In the genomic region with DNA sequence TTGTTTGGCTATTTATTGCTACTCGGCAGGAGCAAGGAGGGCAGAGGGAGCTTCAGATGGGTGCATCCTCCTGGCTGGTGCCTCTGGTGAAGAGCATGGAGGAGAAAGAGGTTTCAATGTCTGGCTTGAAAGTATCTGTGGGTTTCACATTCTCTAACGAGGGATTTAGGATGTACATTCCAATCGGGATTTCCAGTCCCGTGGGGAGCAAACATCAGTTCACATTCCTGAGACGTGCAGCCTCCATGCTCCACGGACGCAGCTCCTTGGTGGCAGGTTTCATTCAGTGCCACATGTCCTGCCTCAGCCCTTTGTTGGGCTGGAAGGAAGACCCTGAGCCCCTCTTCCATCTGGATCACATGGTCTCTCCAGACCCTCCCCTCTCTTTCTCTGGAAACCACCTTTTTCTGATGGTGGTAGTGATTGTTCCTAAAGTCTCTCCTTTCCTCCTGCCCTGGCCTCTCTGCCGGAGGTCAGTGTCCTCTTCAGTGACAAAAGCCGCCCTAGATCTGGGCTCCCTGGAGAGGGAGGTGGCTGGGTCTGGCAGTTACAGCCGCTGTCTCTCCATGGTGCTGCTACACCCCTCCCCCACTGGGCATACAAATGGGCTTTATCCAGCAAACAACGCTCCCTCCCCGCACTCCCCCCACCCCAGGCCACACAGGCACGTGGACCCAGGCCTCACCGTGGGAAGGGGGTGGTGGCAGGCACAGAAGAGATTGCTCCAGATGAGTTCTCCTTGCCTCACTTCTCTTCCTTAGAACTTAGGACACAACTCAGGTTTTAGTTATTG, we compare ENCODE assay signal across 6 cellular contexts. TPM values are rescaled to one million over a fixed set of nuclear protein-coding genes. Genes with fewer than 3 reads are reported as not detected.
DNase-seq lines count a peak whose midpoint lies in the region; ATAC-seq and TF ChIP-seq lines count a peak whose summit lies in the region.

No MANE protein-coding gene starts in this region.

- H3K4me1 Mint-ChIP-seq in T-helper 2 cell treated with Interferon-gamma antibody and Interleukin-4, amounts not matched to agents 5 μg/mL and 100 μg/mL, for 36 hours (ENCODE audit: low read depth) = peaks cover 16% of the 10 kb centered on the region

- H3K27me3 Mint-ChIP-seq in T-helper 2 cell treated with Interferon-gamma antibody and Interleukin-4, amounts not matched to agents 5 μg/mL and 100 μg/mL, for 36 hours (ENCODE audit: low read depth) = peaks cover 55% of the 10 kb centered on the region

- H3K4me1 ChIP-seq in HEK293 (ENCODE audit: control insufficient read depth, insufficient read depth, low read length) (peaks cover 12% of the 10 kb centered on the region; the same call in 1 of the 2 replicates), uterus (peaks cover 0 to 8% of the 10 kb centered on the region in 2 donors)

- CTCF ChIA-PET in HEK293 (lab: Yijun Ruan, JAX) = interaction anchor here (0.6 to 6.3 kb wide), 26 partner anchors 9 to 739 kb away, joined by 3 to 101 read pairs (median 6); a partner anchor contains a TSS

- DNase-seq in cerebellar cortex (ENCODE audit: low spot score) = peak; percentile 81
- peak; percentile 53 for DNase-seq in occipital lobe (lab: John Stamatoyannopoulos, UW)
- no peak for DNase-seq in uterus
- no peak for DNase-seq in T-helper 2 cell treated with Interferon-gamma antibody and Interleukin-4, amounts not matched to agents 5 μg/mL and 100 μg/mL, for 36 hours (ENCODE audit: low spot score)

- H3K27ac Mint-ChIP-seq in T-helper 2 cell treated with Interferon-gamma antibody and Interleukin-4, amounts not matched to agents 5 μg/mL and 100 μg/mL, for 36 hours = no peak overlapping the region

- H3K9me3 ChIP-seq in HEK293 (ENCODE audit: control insufficient read depth, insufficient read depth, low read depth, low read length) = no peaks in the 10 kb centered on the region
- no peaks in the 10 kb centered on the region for H3K9me3 ChIP-seq in uterus

- no peak overlapping the region for H3K4me3 Mint-ChIP-seq in T-helper 2 cell treated with Interferon-gamma antibody and Interleukin-4, amounts not matched to agents 5 μg/mL and 100 μg/mL, for 36 hours

- no peaks in the 10 kb centered on the region for H3K27me3 ChIP-seq in uterus

- no peak for ATAC-seq in GM19395 (IDR thresholded peaks at IDR 0.05; ENCODE audit: unreplicated experiment)

- intact Hi-C loops in uterus (cut with DNase I; ENCODE audit: low total_unique reads) = no loop called here

- H3K4me3 ChIP-seq in HEK293 (ENCODE audit: low read depth, low read length) = no peak overlapping the region
- H3K4me3 ChIP-seq in uterus = no peak overlapping the region

- no peak for TF ChIP-seq POLR2A in uterus (IDR thresholded peaks at IDR 0.05)

- H3K36me3 ChIP-seq in HEK293 (ENCODE audit: control insufficient read depth in 2 of 2, insufficient read depth in 1 of 2, low read length in 2 of 2) = no peaks in the 10 kb centered on the region
- no peaks in the 10 kb centered on the region for H3K36me3 ChIP-seq in uterus

- POLR2A ChIA-PET in HEK293 (lab: Yijun Ruan, JAX) = interaction anchor here (1.0 to 2.5 kb wide), 4 partner anchors 12 to 46 kb away, joined by 3 to 6 read pairs (median 4); a partner anchor contains a TSS

- H3K27ac ChIP-seq in HEK293 (ENCODE audit: extremely low read depth, low read depth, low read length) (no peak overlapping the region), uterus (peak overlapping the region in 1 of 2 donors; percentile 67)

- H3K9me3 Mint-ChIP-seq in T-helper 2 cell treated with Interferon-gamma antibody and Interleukin-4, amounts not matched to agents 5 μg/mL and 100 μg/mL, for 36 hours = no peaks in the 10 kb centered on the region

- TF ChIP-seq CTCF in HEK293 (tag by site-specific recombination; IDR thresholded peaks at IDR 0.05) (no peak), uterus (IDR thresholded peaks at IDR 0.05) (no peak)

- H3K36me3 Mint-ChIP-seq in T-helper 2 cell treated with Interferon-gamma antibody and Interleukin-4, amounts not matched to agents 5 μg/mL and 100 μg/mL, for 36 hours (ENCODE audit: low read depth) = no peaks in the 10 kb centered on the region

TF ChIP-seq in HEK293, 187 proteins besides CTCF, POLR2A, EP300 and RAD21:
- TF ChIP-seq, protein P1, sequence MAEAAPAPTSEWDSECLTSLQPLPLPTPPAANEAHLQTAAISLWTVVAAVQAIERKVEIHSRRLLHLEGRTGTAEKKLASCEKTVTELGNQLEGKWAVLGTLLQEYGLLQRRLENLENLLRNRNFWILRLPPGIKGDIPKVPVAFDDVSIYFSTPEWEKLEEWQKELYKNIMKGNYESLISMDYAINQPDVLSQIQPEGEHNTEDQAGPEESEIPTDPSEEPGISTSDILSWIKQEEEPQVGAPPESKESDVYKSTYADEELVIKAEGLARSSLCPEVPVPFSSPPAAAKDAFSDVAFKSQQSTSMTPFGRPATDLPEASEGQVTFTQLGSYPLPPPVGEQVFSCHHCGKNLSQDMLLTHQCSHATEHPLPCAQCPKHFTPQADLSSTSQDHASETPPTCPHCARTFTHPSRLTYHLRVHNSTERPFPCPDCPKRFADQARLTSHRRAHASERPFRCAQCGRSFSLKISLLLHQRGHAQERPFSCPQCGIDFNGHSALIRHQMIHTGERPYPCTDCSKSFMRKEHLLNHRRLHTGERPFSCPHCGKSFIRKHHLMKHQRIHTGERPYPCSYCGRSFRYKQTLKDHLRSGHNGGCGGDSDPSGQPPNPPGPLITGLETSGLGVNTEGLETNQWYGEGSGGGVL (tag by site-specific recombination; IDR thresholded peaks at IDR 0.05) = peak; percentile 82
- TF ChIP-seq ZBTB8A (tag by site-specific recombination; IDR thresholded peaks at IDR 0.05) (peak; percentile 77), ZNF530 (tag by site-specific recombination; IDR thresholded peaks at IDR 0.05; ENCODE audit: low read depth) (no peak), ZNF138 (tag by site-specific recombination; IDR thresholded peaks at IDR 0.05; ENCODE audit: borderline replicate concordance) (no peak), IKZF3 (tag by site-specific recombination; IDR thresholded peaks at IDR 0.05) (peak; percentile 76), ZIC2 (tag by site-specific recombination; IDR thresholded peaks at IDR 0.05) (peak; percentile 43), ZNF341 (tag by site-specific recombination; IDR thresholded peaks at IDR 0.05; ENCODE audit: low read depth) (peak; percentile 89)
- TF ChIP-seq, protein P2, sequence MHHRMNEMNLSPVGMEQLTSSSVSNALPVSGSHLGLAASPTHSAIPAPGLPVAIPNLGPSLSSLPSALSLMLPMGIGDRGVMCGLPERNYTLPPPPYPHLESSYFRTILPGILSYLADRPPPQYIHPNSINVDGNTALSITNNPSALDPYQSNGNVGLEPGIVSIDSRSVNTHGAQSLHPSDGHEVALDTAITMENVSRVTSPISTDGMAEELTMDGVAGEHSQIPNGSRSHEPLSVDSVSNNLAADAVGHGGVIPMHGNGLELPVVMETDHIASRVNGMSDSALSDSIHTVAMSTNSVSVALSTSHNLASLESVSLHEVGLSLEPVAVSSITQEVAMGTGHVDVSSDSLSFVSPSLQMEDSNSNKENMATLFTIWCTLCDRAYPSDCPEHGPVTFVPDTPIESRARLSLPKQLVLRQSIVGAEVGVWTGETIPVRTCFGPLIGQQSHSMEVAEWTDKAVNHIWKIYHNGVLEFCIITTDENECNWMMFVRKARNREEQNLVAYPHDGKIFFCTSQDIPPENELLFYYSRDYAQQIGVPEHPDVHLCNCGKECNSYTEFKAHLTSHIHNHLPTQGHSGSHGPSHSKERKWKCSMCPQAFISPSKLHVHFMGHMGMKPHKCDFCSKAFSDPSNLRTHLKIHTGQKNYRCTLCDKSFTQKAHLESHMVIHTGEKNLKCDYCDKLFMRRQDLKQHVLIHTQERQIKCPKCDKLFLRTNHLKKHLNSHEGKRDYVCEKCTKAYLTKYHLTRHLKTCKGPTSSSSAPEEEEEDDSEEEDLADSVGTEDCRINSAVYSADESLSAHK (tag by site-specific recombination; IDR thresholded peaks at IDR 0.05) = peak; percentile 64; the same call in 1 of the 2 replicates

RNA-seq across cellular contexts. Expression of a gene that starts 0.8 kb away (rescaled TPM):
- total RNA-seq in occipital lobe (1.7 TPM), uterus (under 1 TPM in 2 of 4 donors, not detected in 2; 0.88 to 0.90 TPM)

RNA-seq across cellular contexts. Expression of a gene that starts 12.1 kb away (rescaled TPM):
- total RNA-seq in occipital lobe (76.7 TPM), uterus (10 to 100 TPM; 33.2 to 96.7 (median 68.8) TPM)

RNA-seq across cellular contexts. Expression of a gene that starts 15.8 kb away (rescaled TPM):
- total RNA-seq in occipital lobe = 9.2 TPM
- total RNA-seq in uterus = 10 to 100 TPM in 1 of 4 donors, 1 to 10 TPM in 2, under 1 TPM in 1; 0.88 to 60.8 (median 6.2) TPM

RNA-seq across cellular contexts. Expression of a gene that starts 20.8 kb away (rescaled TPM):
- total RNA-seq in occipital lobe (20.3 TPM), uterus (10 to 100 TPM in 3 of 4 donors, 1 to 10 TPM in 1; 1.3 to 55.1 (median 38.6) TPM)

RNA-seq across cellular contexts. Expression of a gene that starts 25.6 kb away (rescaled TPM):
- total RNA-seq in occipital lobe (2.5 TPM), uterus (10 to 100 TPM in 1 of 4 donors, 1 to 10 TPM in 2, not detected in 1; 2.9 to 30.3 (median 4.9) TPM)

Comparison
In these comparisons a context has a peak if more than half of its experiments do, and no peak if none do; other contexts are left out.
1. DNase-seq: peak in cerebellar cortex (single experiment) and occipital lobe (single experiment); none in uterus (0 of 2) and T-helper 2 cell treated with Interferon-gamma antibody and Interleukin-4, amounts not matched to agents 5 μg/mL and 100 μg/mL, for 36 hours (single experiment).